1 cellular context compared by ENCODE assay signal in the genomic region with DNA sequence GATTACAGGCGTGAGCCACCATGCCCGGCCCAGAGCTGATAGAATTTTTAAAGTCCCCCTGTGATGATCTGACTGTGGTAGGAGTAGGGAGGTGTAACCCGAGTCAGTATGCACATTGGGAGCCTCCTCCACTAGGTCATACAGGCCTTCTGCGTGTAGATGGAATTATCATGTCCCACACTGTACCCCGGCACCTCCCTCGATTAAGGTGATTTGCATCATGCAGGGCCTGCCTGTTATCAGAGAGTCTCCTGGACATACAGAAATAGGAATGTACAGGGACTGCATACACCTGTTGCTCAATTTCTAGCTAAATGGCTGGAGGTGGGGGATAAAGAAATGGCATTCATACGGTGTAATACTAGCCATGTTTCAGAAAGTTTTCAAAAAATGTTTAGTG.
TF ChIP-seq lines count a peak whose summit lies in the region.

No MANE protein-coding gene starts in this region.

TF ChIP-seq in neural cell, 6 proteins besides CTCF, POLR2A, EP300 and RAD21 (continued from another document):
- no peak for TF ChIP-seq MXI1 (conservative IDR thresholded peaks at IDR 0.05; ENCODE audit: poor library complexity, severe bottlenecking)
- no peak for TF ChIP-seq TAF1 (IDR thresholded peaks at IDR 0.05; ENCODE audit: low read depth)
- TF ChIP-seq EZH2 (IDR thresholded peaks at IDR 0.05; ENCODE audit: borderline replicate concordance, insufficient read depth, low read length, poor library complexity, severe bottlenecking): no peak
